In the genomic region with DNA sequence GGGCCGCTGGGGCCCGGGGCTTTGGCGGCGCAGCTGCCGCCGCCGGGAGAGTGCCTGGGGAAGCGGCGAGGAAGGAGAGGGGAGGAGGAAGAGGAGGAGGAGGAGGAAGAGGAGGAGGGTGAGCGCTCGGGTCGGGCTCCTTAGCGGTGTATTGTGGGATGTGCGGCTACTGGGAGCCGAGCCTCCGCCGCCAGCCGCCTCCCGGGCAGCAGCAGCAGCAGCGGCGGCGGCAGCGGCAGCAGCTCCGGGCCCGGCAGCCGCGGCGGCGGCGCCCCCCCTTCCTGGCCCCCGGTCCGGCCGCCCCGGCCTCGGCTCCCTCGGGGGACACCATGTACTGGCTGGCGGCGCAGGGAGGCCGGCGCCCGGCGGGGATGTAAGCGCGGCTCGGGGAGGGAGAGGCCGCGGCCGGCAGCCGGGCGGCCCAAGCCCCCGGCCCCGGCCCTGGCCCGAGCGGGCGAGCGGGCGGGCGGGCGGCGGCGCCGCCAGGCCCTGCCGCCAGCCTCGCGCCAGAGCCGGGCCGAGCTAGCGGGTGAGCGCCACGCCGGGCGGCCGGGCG, we compare ENCODE assay signal across 8 cellular contexts. TPM values are rescaled to one million over a fixed set of nuclear protein-coding genes. Genes with fewer than 3 reads are reported as not detected.
DNase-seq lines count a peak whose midpoint lies in the region; ATAC-seq and TF ChIP-seq lines count a peak whose summit lies in the region.

SETD1B (plus strand) TSS at position 149 of the 556 bp plus-strand sequence. CDS start 729 bp downstream, outside the sequence.

- no peak for TF ChIP-seq CTCF in testis (IDR thresholded peaks at IDR 0.05)

- H3K27ac ChIP-seq in epithelial cell of prostate = peak within 1 kb of the TSS; percentile 100
- peak within 1 kb of the TSS; percentile 99 for H3K27ac ChIP-seq in testis

- H3K27me3 ChIP-seq in testis = no peaks in the 10 kb centered on the region

- DNase-seq in DMS 273 (lab: John Stamatoyannopoulos, UW; ENCODE audit: unreplicated experiment) = peak; percentile 65
- DNase-seq in DMS 273 treated with DMSO at 0.1 percent for 48 hours (lab: John Stamatoyannopoulos, UW) = no peak
- peak; percentile 39 for DNase-seq in NCI-H2029 treated with DMSO at 0.1 percent for 48 hours (lab: John Stamatoyannopoulos, UW)
- DNase-seq in activated CD4-positive, alpha-beta T cell treated with anti-CD3 and anti-CD28 coated beads, Interleukin-2, amount 50 U/mL, for 1 hour = peak; percentile 52
- DNase-seq in epithelial cell of prostate (ENCODE audit: low read depth, low spot score) = no peak
- DNase-seq in midbrain (lab: John Stamatoyannopoulos, UW) = peak; percentile 39
- DNase-seq in testis = no peak

- TF ChIP-seq POLR2A in testis (IDR thresholded peaks at IDR 0.05) = no peak

- no peaks in the 10 kb centered on the region for H3K36me3 ChIP-seq in testis (ENCODE audit: low read depth, missing control alignments)

- H3K4me3 ChIP-seq in testis = peak within 1 kb of the TSS; percentile 87 to 90

- 1% methylated on average over 11 to 71 of the region's 74 CpGs for whole genome bisulfite sequencing in testis, 2 donors

- H3K4me1 ChIP-seq in testis = peaks cover 35% of the 10 kb centered on the region

- intact Hi-C loops in testis (cut with DNase I; ENCODE audit: low total_unique reads) = no loop called here

- H3K9me3 ChIP-seq in testis = no peaks in the 10 kb centered on the region

- ATAC-seq in HG02610 (IDR thresholded peaks at IDR 0.05; ENCODE audit: unreplicated experiment) = no peak

RNA-seq across cellular contexts. Expression of gene SETD1B, which starts in this region (rescaled TPM):
- 10 to 100 TPM; 23.1 to 23.3 TPM for total RNA-seq in testis
- 18.9 TPM for polyA plus RNA-seq in testis (ENCODE audit: insufficient read depth, low read depth, low replicate concordance)

Comparison
In these comparisons a context has a peak if more than half of its experiments do, and no peak if none do; other contexts are left out.
1. DNase-seq: peak in DMS 273 (single experiment), NCI-H2029 treated with DMSO at 0.1 percent for 48 hours (single experiment), activated CD4-positive, alpha-beta T cell treated with anti-CD3 and anti-CD28 coated beads, Interleukin-2, amount 50 U/mL, for 1 hour (single experiment) and midbrain (single experiment); none in DMS 273 treated with DMSO at 0.1 percent for 48 hours (single experiment), epithelial cell of prostate (single experiment) and testis (single experiment).